ENCODE assay signal across 23 cellular contexts in the genomic region with DNA sequence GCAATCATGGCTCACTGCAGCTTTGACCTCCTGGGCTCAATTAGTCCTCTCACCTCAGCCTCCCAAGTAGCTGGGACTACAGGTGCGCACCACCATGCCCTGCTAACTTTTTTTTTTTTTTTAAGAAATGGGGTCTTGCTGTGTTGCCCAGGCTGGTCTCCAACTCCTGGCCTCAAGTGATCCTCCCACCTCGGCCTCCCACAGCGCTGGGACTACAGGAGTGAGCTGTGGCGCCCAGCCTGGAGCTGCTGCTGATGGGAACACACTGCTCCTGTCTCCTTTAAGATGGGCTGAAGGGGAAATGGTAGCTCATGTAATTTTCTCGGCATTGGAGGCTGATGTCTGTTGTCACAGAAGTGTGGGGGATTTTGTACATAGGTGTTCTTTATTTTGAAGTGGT.
"Had no signal": no experiment of that assay in that cellular context is flagged by ENCODE, and none has a peak within 500 bp of the region (broad histone marks: within the 10 kb centered on the region; RNA-seq: fewer than 3 reads in every experiment).

No MANE protein-coding gene starts in this region.

- DNase-seq: naive B cell; naive thymus-derived CD8-positive, alpha-beta T cell; nephron progenitor cell; pancreas; psoas muscle; right cardiac atrium; right lobe of liver; sigmoid colon; small intestine; stimulated activated CD4-positive, alpha-beta T cell treated with anti-CD3 and anti-CD28 coated beads, Interleukin-15, amount 100 ng/mL, for 24 hours; stimulated activated CD4-positive, alpha-beta T cell treated with anti-CD3 and anti-CD28 coated beads, Interleukin-2, amount 100 ng/mL, for 24 hours; stimulated activated CD4-positive, alpha-beta T cell treated with anti-CD3 and anti-CD28 coated beads, Interleukin-2, amount 100 ng/mL, for 48 hours; stimulated activated CD4-positive, alpha-beta T cell treated with anti-CD3 and anti-CD28 coated beads, Interleukin-4, amount 100 ng/mL, for 24 hours; stimulated activated naive B cell treated with anti-CD40 and anti-IgM and Interleukin-4, amounts not matched to agents 10 μg/mL and 1 μg/mL and 100 μg/mL, for 72 hours; stimulated activated naive CD4-positive, alpha-beta T cell treated with Interleukin-2 at 50 U/mL for 16 hours; stomach; thyroid gland; trophoblast cell; upper lobe of left lung had no signal

- H3K4me1 Mint-ChIP-seq: naive B cell; naive thymus-derived CD8-positive, alpha-beta T cell; nephron progenitor cell; neural crest cell; stimulated activated effector memory CD8-positive, alpha-beta T cell treated with anti-CD3 and anti-CD28 coated beads, Interleukin-12 subunit alpha, Interleukin-12 subunit beta, amount 100 ng/mL, for 72 hours; stimulated activated naive B cell treated with anti-CD40 and anti-IgM and Interleukin-4, amounts not matched to agents 10 μg/mL and 1 μg/mL and 100 μg/mL, for 72 hours had no signal

- H3K36me3 Mint-ChIP-seq: naive B cell; natural killer cell treated with Interleukin-12 subunit alpha and Interleukin-12 subunit beta and Interleukin-15 and Interleukin-18, amount 100 ng/mL, for 72 hours; stimulated activated effector memory CD8-positive, alpha-beta T cell treated with anti-CD3 and anti-CD28 coated beads, Interleukin-12 subunit alpha, Interleukin-12 subunit beta, amount 100 ng/mL, for 72 hours; stimulated activated naive B cell treated with anti-CD40 and anti-IgM and Interleukin-4, amounts not matched to agents 10 μg/mL and 1 μg/mL and 100 μg/mL, for 72 hours had no signal

- H3K27ac Mint-ChIP-seq: naive thymus-derived CD8-positive, alpha-beta T cell; natural killer cell treated with Interleukin-12 subunit alpha and Interleukin-12 subunit beta and Interleukin-15 and Interleukin-18, amount 100 ng/mL, for 72 hours; nephron progenitor cell; stimulated activated effector memory CD8-positive, alpha-beta T cell treated with anti-CD3 and anti-CD28 coated beads, Interleukin-12 subunit alpha, Interleukin-12 subunit beta, amount 100 ng/mL, for 72 hours; stimulated activated naive B cell treated with anti-CD40 and anti-IgM and Interleukin-4, amounts not matched to agents 10 μg/mL and 1 μg/mL and 100 μg/mL, for 72 hours; stimulated activated naive CD8-positive, alpha-beta T cell treated with anti-CD3 and anti-CD28 coated beads, Interleukin-15, Interleukin-2, amounts not matched to agents 100 ng/mL and 50 ng/mL, for 24 hours had no signal

- H3K4me3 Mint-ChIP-seq: naive B cell; naive thymus-derived CD8-positive, alpha-beta T cell; natural killer cell treated with Interleukin-12 subunit alpha and Interleukin-12 subunit beta and Interleukin-15 and Interleukin-18, amount 100 ng/mL, for 72 hours; nephron progenitor cell; neural crest cell; stimulated activated effector memory CD8-positive, alpha-beta T cell treated with anti-CD3 and anti-CD28 coated beads, Interleukin-12 subunit alpha, Interleukin-12 subunit beta, amount 100 ng/mL, for 72 hours; stimulated activated naive B cell treated with anti-CD40 and anti-IgM and Interleukin-4, amounts not matched to agents 10 μg/mL and 1 μg/mL and 100 μg/mL, for 72 hours; stimulated activated naive CD8-positive, alpha-beta T cell treated with anti-CD3 and anti-CD28 coated beads, Interleukin-15, Interleukin-2, amounts not matched to agents 100 ng/mL and 50 ng/mL, for 24 hours had no signal

- H3K27me3 Mint-ChIP-seq: naive B cell; naive thymus-derived CD8-positive, alpha-beta T cell; stimulated activated naive B cell treated with anti-CD40 and anti-IgM and Interleukin-4, amounts not matched to agents 10 μg/mL and 1 μg/mL and 100 μg/mL, for 72 hours; stimulated activated naive CD8-positive, alpha-beta T cell treated with anti-CD3 and anti-CD28 coated beads, Interleukin-15, Interleukin-2, amounts not matched to agents 100 ng/mL and 50 ng/mL, for 24 hours had no signal

- H3K9me3 Mint-ChIP-seq: naive B cell; naive thymus-derived CD8-positive, alpha-beta T cell; natural killer cell treated with Interleukin-12 subunit alpha and Interleukin-12 subunit beta and Interleukin-15 and Interleukin-18, amount 100 ng/mL, for 72 hours; stimulated activated effector memory CD8-positive, alpha-beta T cell treated with anti-CD3 and anti-CD28 coated beads, Interleukin-12 subunit alpha, Interleukin-12 subunit beta, amount 100 ng/mL, for 72 hours; stimulated activated naive B cell treated with anti-CD40 and anti-IgM and Interleukin-4, amounts not matched to agents 10 μg/mL and 1 μg/mL and 100 μg/mL, for 72 hours; stimulated activated naive CD8-positive, alpha-beta T cell treated with anti-CD3 and anti-CD28 coated beads, Interleukin-15, Interleukin-2, amounts not matched to agents 100 ng/mL and 50 ng/mL, for 24 hours had no signal

- ATAC-seq: naive thymus-derived CD8-positive, alpha-beta T cell; natural killer cell treated with Interleukin-12 subunit alpha and Interleukin-12 subunit beta and Interleukin-15 and Interleukin-18, amount 100 ng/mL, for 72 hours; pancreas; psoas muscle; right cardiac atrium; right lobe of liver; stimulated activated effector memory CD8-positive, alpha-beta T cell treated with anti-CD3 and anti-CD28 coated beads, Interleukin-12 subunit alpha, Interleukin-12 subunit beta, amount 100 ng/mL, for 72 hours; stimulated activated naive B cell treated with anti-CD40 and anti-IgM and Interleukin-4, amounts not matched to agents 10 μg/mL and 1 μg/mL and 100 μg/mL, for 72 hours had no signal
